ENCODE assay signal across 8 cellular contexts in genomic region chr22:25462474-25463346, GRCh38.
DNase-seq lines count a peak whose midpoint lies in the region; FAIRE-seq and TF ChIP-seq lines count a peak whose summit lies in the region.
"Not testable (repeated sequence)": the region's sequence is repeated elsewhere in the genome, so short reads cannot be mapped to it uniquely, and the experiment has no call there.

No MANE protein-coding gene starts in this region.

- not testable (repeated sequence) for TF ChIP-seq POLR2A in spleen (IDR thresholded peaks at IDR 0.05)

- not testable (repeated sequence) for H3K27ac ChIP-seq in A673 (ENCODE audit: low read depth, low read length, poor library complexity, severe bottlenecking); keratinocyte (ENCODE audit: control insufficient read depth, insufficient read depth, low read length)
- peak overlapping the region in 2 of 8 donors; percentile 18 to 36 for H3K27ac ChIP-seq in spleen

- H3K27me3 ChIP-seq in A673 (replicated peaks; ENCODE audit: insufficient read depth, low read depth, low read length, poor library complexity); keratinocyte (ENCODE audit: control insufficient read depth, extremely low read depth, insufficient read depth, low read length); spleen (replicated peaks in 1 of 7): not testable (repeated sequence)

- H4K20me1 ChIP-seq in keratinocyte (ENCODE audit: control insufficient read depth, extremely low read depth, insufficient read depth, low read length): not testable (repeated sequence)

- POLR2A ChIA-PET in A673 (lab: Charles Lee; ENCODE audit: low non-redundant PET): not testable (repeated sequence)

- TF ChIP-seq CTCF in A673 (conservative IDR thresholded peaks at IDR 0.05; ENCODE audit: low read depth, low read length): peak; percentile 93
- TF ChIP-seq CTCF in keratinocyte (optimal IDR thresholded peaks at IDR 0.05 in 1 of 3, IDR thresholded peaks at IDR 0.05 in 1 of 3, conservative IDR thresholded peaks at IDR 0.05 in 1 of 3; ENCODE audit: extremely low read depth in 1 of 3, insufficient read depth in 2 of 3, low read length in 3 of 3): peak; percentile 95 to 97 (median 97)
- TF ChIP-seq CTCF in spleen (IDR thresholded peaks at IDR 0.05 in 8 of 11, conservative IDR thresholded peaks at IDR 0.05 in 3 of 11): peak; percentile 93 to 99 (median 97)

- peak; percentile 98 for FAIRE-seq in GM18507 (lab: Jason Lieb, UNC)
- FAIRE-seq in keratinocyte (lab: Jason Lieb, UNC): peak; percentile 51

- not testable (repeated sequence) for BruUV-seq in A673 (replicated peaks; lab: Mats Ljungman, UMichigan)

- H3K9me1 ChIP-seq in keratinocyte (ENCODE audit: control insufficient read depth, extremely low read depth, insufficient read depth, low read length): not testable (repeated sequence)

- WGBS in spleen, 5 donors: 38 to 42% (median 39%) methylated on average over 13 to 15 of the region's 15 CpGs

- dilution Hi-C loops in keratinocyte (cut with MboI; ENCODE audit: extremely low pct_ligation_motif_present, low sequenced_read_pairs): not testable (repeated sequence)

- H3K79me2 ChIP-seq in keratinocyte (ENCODE audit: control insufficient read depth, insufficient read depth, low read length): not testable (repeated sequence)

- not testable (repeated sequence) for H3K9me3 ChIP-seq in A673 (ENCODE audit: low read depth, low read length, poor library complexity, severe bottlenecking); keratinocyte (ENCODE audit: control insufficient read depth, low read depth, low read length); spleen

- not testable (repeated sequence) for H3K9ac ChIP-seq in keratinocyte (ENCODE audit: control insufficient read depth, extremely low read depth, insufficient read depth, low read length)

- not testable (repeated sequence) for H2AFZ ChIP-seq in keratinocyte (ENCODE audit: control insufficient read depth, low read length)

- H3K4me2 ChIP-seq in keratinocyte (ENCODE audit: control insufficient read depth, extremely low read depth, insufficient read depth, low read depth, low read length): not testable (repeated sequence)

- H3K4me1 ChIP-seq in A673 (ENCODE audit: insufficient read depth, low read length, poor library complexity, severe bottlenecking); keratinocyte (ENCODE audit: control insufficient read depth, extremely low read depth, insufficient read depth, low read length); spleen: not testable (repeated sequence)

- intact Hi-C loops in A673 (cut with micrococcal nuclease; ENCODE audit: unreplicated experiment) (loop anchor here (1.0 kb wide), 2 partner anchors 239 to 311 kb away; no protein-coding TSS in a partner anchor), spleen (cut with DNase I; ENCODE audit: low total_unique reads) (loop anchor here (5.0 to 10.0 kb wide), 3 partner anchors 242 to 872 kb away; no protein-coding TSS in a partner anchor)

- CTCF ChIA-PET in A673 (lab: Charles Lee): interaction anchor here (0.8 to 1.0 kb wide), 2 partner anchors 239 to 310 kb away, joined by 7 to 11 read pairs; no protein-coding TSS in a partner anchor

- peak; percentile 86 for DNase-seq in A673 (ENCODE audit: low spot score)
- peak; percentile 87 for DNase-seq in GM18507 (ENCODE audit: extremely low spot score, insufficient read length, low read depth)
- DNase-seq in HUDEP-2 (lab: John Stamatoyannopoulos, UW; ENCODE audit: unreplicated experiment in 76 of 76): peak in 62 of 76 experiments; percentile 5 to 80 (median 52)
- peak; percentile 10 for DNase-seq in NK-92 treated with Interleukin-12 subunit alpha and Interleukin-12 subunit beta, amount 100 ng/mL, for 24 hours (lab: John Stamatoyannopoulos, UW)
- peak; percentile 61 to 66 for DNase-seq in activated CD4-positive, alpha-beta T cell treated with anti-CD3 and anti-CD28 coated beads, Interleukin-2, amount 50 U/mL, for 4 hours
- peak; percentile 85 for DNase-seq in cerebellar cortex (ENCODE audit: low spot score)
- peak; percentile 23 for DNase-seq in keratinocyte (ENCODE audit: low read depth, low spot score)
- peak; percentile 93 for DNase-seq in spleen

- peaks cover 27% of the 10 kb centered on the region for H3K36me3 ChIP-seq in A673 (ENCODE audit: insufficient read depth, low read length, poor library complexity, severe bottlenecking)
- H3K36me3 ChIP-seq in keratinocyte (ENCODE audit: control insufficient read depth in 2 of 2, extremely low read depth in 1 of 2, insufficient read depth in 2 of 2, low read length in 2 of 2): not testable (repeated sequence)
- H3K36me3 ChIP-seq in spleen: peaks cover 0 to 65% (median 37%) of the 10 kb centered on the region in 6 donors

- H3K4me3 ChIP-seq in A673 (ENCODE audit: low read depth, low read length, poor library complexity, severe bottlenecking); keratinocyte (ENCODE audit: control insufficient read depth in 2 of 3, extremely low read depth in 1 of 3, insufficient read depth in 2 of 3, low read depth in 1 of 3, low read length in 3 of 3); spleen: not testable (repeated sequence)

Comparison
In these comparisons a context has a peak if more than half of its experiments do, and no peak if none do; other contexts are left out.
1. DNase-seq: peak in every context shown above with its lines; median percentile 93 in spleen; 87 in GM18507; 86 in A673; 85 in cerebellar cortex; 64 in activated CD4-positive, alpha-beta T cell treated with anti-CD3 and anti-CD28 coated beads, Interleukin-2, amount 50 U/mL, for 4 hours; 52 in HUDEP-2; 23 in keratinocyte; 10 in NK-92 treated with Interleukin-12 subunit alpha and Interleukin-12 subunit beta, amount 100 ng/mL, for 24 hours.